8 cellular contexts compared by ENCODE assay signal in the genomic region with DNA sequence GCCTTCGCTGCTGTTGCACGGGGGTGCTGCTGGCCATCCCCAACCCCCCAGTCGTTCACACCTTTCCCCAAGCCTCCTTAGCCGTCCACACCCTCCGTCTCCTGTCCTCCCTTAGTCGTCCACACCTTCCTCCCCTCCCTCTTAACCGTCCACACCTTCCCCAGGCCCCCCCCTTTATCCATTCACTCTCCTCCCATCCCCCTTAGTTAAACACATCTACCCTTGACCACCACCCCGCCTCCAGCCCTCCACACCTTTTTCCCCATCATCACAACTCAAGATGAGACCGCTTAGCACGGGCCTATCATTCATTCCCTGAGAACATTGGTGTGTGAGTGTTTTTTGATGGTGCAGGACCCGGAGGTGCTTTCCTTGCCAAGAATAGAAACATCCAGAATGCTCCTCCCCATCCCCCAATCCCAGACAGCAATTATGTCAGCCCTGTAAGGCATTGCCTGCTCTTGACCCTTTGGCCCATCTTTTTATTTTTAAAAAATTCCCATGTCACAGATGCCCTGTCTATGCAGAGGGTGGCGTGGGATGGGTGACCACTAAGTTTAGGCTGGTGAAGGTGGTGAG. TPM values are rescaled to one million over a fixed set of nuclear protein-coding genes. Genes with fewer than 3 reads are reported as not detected.
A peak's percentile ranks its signal among the peaks of the same experiment; 100 is the strongest.
DNase-seq lines count a peak whose midpoint lies in the region; ATAC-seq and TF ChIP-seq lines count a peak whose summit lies in the region.

No MANE protein-coding gene starts in this region.

- TF ChIP-seq CTCF in stomach (IDR thresholded peaks at IDR 0.05) = no peak

- H3K4me1 ChIP-seq in stomach = peaks cover 17 to 59% (median 38%) of the 10 kb centered on the region in 4 donors

- no peak for TF ChIP-seq POLR2A in stomach (IDR thresholded peaks at IDR 0.05)

- H3K36me3 ChIP-seq in stomach = no peaks in the 10 kb centered on the region

- H3K27me3 ChIP-seq in stomach = no peaks in the 10 kb centered on the region

- ATAC-seq in left colon (peak; percentile 3), GM18520 (IDR thresholded peaks at IDR 0.05; ENCODE audit: unreplicated experiment) (no peak), GM18867 (IDR thresholded peaks at IDR 0.05; ENCODE audit: unreplicated experiment) (no peak)

- H3K9me3 ChIP-seq in stomach = no peaks in the 10 kb centered on the region

- peak overlapping the region; percentile 70 to 99 (median 80) for H3K4me3 ChIP-seq in stomach

- peak overlapping the region; percentile 73 to 100 (median 95) for H3K27ac ChIP-seq in stomach

- no peak for TF ChIP-seq EP300 in stomach (IDR thresholded peaks at IDR 0.05)

- intact Hi-C loops in left colon (cut with DNase I, micrococcal nuclease) = no loop called here
- intact Hi-C loops in stomach (cut with DNase I; ENCODE audit: low total_unique reads) = no loop called here

- WGBS in stomach, 5 donors = 7 to 23% (median 13%) methylated on average over 11 to 12 of the region's 12 CpGs

- DNase-seq in AG08395 (ENCODE audit: low spot score) = peak; percentile 27
- DNase-seq in HT-29 (ENCODE audit: low spot score) = peak; percentile 28
- peak; percentile 22 for DNase-seq in astrocyte of the hippocampus (ENCODE audit: low read depth, low spot score)
- peak in 1 of 2 donors; percentile 38 for DNase-seq in left colon
- no peak for DNase-seq in stomach
- no peak for DNase-seq in NCI-H2081 (lab: John Stamatoyannopoulos, UW)

RNA-seq across cellular contexts. Expression of gene TENT4B, which starts 1.4 kb away (rescaled TPM):
- total RNA-seq in HT-29 (2014; rRNA removed; shearing (Covaris generic)) = 4.7 and 5.3 TPM in 2 replicates
- total RNA-seq in left colon (10 to 100 TPM; 10.6 to 13.3 TPM), stomach (10 to 100 TPM in 4 of 5 donors, 1 to 10 TPM in 1; 4.1 to 24.1 (median 14.9) TPM)
- 1 to 10 TPM; 2.4 to 3.2 (median 2.8) TPM for polyA plus RNA-seq in stomach

Comparison
In these comparisons a context has a peak if more than half of its experiments do, and no peak if none do; other contexts are left out.
1. DNase-seq: peak in AG08395 (single experiment), HT-29 (single experiment) and astrocyte of the hippocampus (single experiment); none in stomach (single experiment) and NCI-H2081 (0 of 2).